ENCODE assay signal across 8 cellular contexts in the genomic region with DNA sequence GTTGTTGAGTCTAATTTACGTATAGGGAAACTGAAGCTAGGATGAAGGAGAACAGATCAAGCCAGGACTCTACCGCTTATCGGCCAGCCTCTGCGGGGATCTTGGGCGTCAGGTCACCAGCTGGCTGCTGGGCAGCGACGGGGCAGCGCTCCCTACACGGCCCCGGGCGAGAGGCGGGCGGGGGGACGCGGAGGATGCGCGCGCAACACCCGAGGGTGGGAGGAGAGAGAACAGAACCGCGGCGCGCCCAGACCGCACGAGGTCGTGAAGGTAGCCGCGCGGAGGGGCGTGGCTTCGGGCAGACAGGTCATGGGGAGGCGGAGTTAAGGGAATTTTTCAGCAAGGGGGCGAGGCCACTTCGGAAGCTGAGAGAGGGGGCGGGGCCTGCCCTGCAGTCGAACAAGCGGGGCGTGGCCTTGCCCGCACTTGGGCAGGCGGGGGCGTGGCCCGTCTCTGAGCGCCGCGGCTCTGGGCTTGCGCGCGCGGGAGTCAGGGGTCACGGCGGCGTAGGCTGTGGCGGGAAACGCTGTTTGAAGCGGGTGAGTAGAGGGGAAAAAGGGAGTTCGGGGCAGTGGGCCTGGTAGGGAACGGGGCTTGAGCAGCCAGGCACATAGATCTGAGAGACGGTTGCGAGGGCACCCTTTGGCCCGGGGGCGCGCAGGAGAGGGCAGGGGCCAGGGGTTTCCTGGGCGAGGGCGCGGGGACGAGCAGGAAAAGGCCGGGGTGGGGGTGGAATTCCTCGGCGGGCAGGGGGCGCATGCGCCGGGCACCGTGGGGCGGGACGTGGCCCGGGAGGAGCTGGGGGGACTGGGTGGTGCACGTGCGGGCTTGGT. TPM values are rescaled to one million over a fixed set of nuclear protein-coding genes. Genes with fewer than 3 reads are reported as not detected.
DNase-seq lines count a peak whose midpoint lies in the region; ATAC-seq lines count a peak whose summit lies in the region.

A gene (plus strand): TSS at position 496 of the 833 bp plus-strand sequence. CDS start 14,505 bp downstream, outside the sequence.

- H3K9me3 Mint-ChIP-seq in effector memory CD8-positive, alpha-beta T cell, result no peaks in the 10 kb centered on the region
- H3K9me3 Mint-ChIP-seq in memory B cell, result no peaks in the 10 kb centered on the region

- DNase-seq in CMK (ENCODE audit: low read depth) (peak; percentile 99), HT1080 (ENCODE audit: low read depth) (peak; percentile 96), NOMO-1 treated with DMSO at 0.1 percent for 48 hours (lab: John Stamatoyannopoulos, UW; ENCODE audit: unreplicated experiment) (peak; percentile 99), memory B cell (ENCODE audit: low spot score in 2 of 2) (peak; percentile 97 to 99)
- DNase-seq in activated CD8-positive, alpha-beta memory T cell treated with anti-CD3 and anti-CD28 coated beads for 4 hours (ENCODE audit: low read depth in 2 of 2), result peak; percentile 98
- peak; percentile 98 to 99 (median 99) for DNase-seq in effector memory CD8-positive, alpha-beta T cell
- peak; percentile 99 for DNase-seq in stimulated activated CD8-positive, alpha-beta memory T cell treated with anti-CD3 and anti-CD28 coated beads, Interleukin-12 subunit alpha, Interleukin-12 subunit beta, amount 100 ng/mL, for 24 hours (ENCODE audit: extremely low read depth)

- ATAC-seq in GM21360 (IDR thresholded peaks at IDR 0.05; ENCODE audit: unreplicated experiment), result peak; percentile 79
- peak; percentile 87 for ATAC-seq in effector memory CD8-positive, alpha-beta T cell (replicated peaks)
- ATAC-seq in memory B cell (ENCODE audit: low read depth), result peak; percentile 83

- H3K27me3 Mint-ChIP-seq in effector memory CD8-positive, alpha-beta T cell, result no peaks in the 10 kb centered on the region
- no peaks in the 10 kb centered on the region for H3K27me3 Mint-ChIP-seq in memory B cell

- H3K4me3 Mint-ChIP-seq in effector memory CD8-positive, alpha-beta T cell, result peak within 1 kb of the TSS; percentile 95 to 98
- H3K4me3 Mint-ChIP-seq in memory B cell, result peak within 1 kb of the TSS; percentile 94

- H3K27ac Mint-ChIP-seq in effector memory CD8-positive, alpha-beta T cell, result peak within 1 kb of the TSS; percentile 91 to 94
- H3K27ac Mint-ChIP-seq in memory B cell, result peak within 1 kb of the TSS; percentile 91

- H3K36me3 Mint-ChIP-seq in effector memory CD8-positive, alpha-beta T cell (ENCODE audit: insufficient read depth), result peaks cover 53% of the 10 kb centered on the region
- peaks cover 20% of the 10 kb centered on the region for H3K36me3 Mint-ChIP-seq in memory B cell

- H3K4me1 Mint-ChIP-seq in effector memory CD8-positive, alpha-beta T cell (ENCODE audit: low read depth in 2 of 2), result peaks cover 32 to 34% of the 10 kb centered on the region in 2 donors
- H3K4me1 Mint-ChIP-seq in memory B cell, result peaks cover 32% of the 10 kb centered on the region

RNA-seq across cellular contexts. Expression of the gene that starts here (rescaled TPM):
- 173 and 185 TPM in 2 replicates for total RNA-seq in HT1080 (2014; rRNA removed; shearing (Covaris generic))
- polyA plus RNA-seq in HT1080 (2015; cell fraction: cytosol; rRNA removed), result 40.3 and 49.8 TPM in 2 replicates
- 118 and 132 TPM in 2 replicates for polyA plus RNA-seq in HT1080 (2015; cell fraction: nucleus; rRNA removed)

Comparison
In these comparisons a context has a peak if more than half of its experiments do, and no peak if none do; other contexts are left out.
1. Peak in every context shown above with its lines: DNase-seq and ATAC-seq.